22 cellular contexts compared by ENCODE assay signal in genomic region chr6:42420741-42421140, GRCh38. TPM values are rescaled to one million over a fixed set of nuclear protein-coding genes. Genes with fewer than 3 reads are reported as not detected.
A peak's percentile ranks its signal among the peaks of the same experiment; 100 is the strongest.
DNase-seq lines count a peak whose midpoint lies in the region; ATAC-seq and TF ChIP-seq lines count a peak whose summit lies in the region.
"Had no signal": no experiment of that assay in that cellular context is flagged by ENCODE, and none has a peak within 500 bp of the region (broad histone marks: within the 10 kb centered on the region; RNA-seq: fewer than 3 reads in every experiment).

No MANE protein-coding gene starts in this region.

- TF ChIP-seq POLR2A in adrenal gland (IDR thresholded peaks at IDR 0.05): no peak

- H3K4me1 ChIP-seq in adrenal gland (replicated peaks in 1 of 2): no peaks in the 10 kb centered on the region

- no peaks in the 10 kb centered on the region for H3K27me3 ChIP-seq in adrenal gland
- H3K27me3 ChIP-seq: BE2C; BLaER1 treated with 17β-estradiol and CSF1 and Interleukin-3, amounts not matched to agents 10 nM and 100 nM had no signal

- ATAC-seq in left lobe of liver (no peak), GM18498 (IDR thresholded peaks at IDR 0.05; ENCODE audit: unreplicated experiment) (no peak)
- ATAC-seq: A549, GM12878 had no signal

- peak; percentile 7 to 11 for DNase-seq in activated T-cell treated with anti-CD3 and anti-CD28 coated beads, Interleukin-2, amount 50 U/mL, for 48 hours
- DNase-seq in activated T-cell treated with anti-CD3 and anti-CD28 coated beads for 4 hours: no peak
- peak; percentile 10 for DNase-seq in left lobe of liver (ENCODE audit: low spot score)
- peak; percentile 13 for DNase-seq in stimulated activated CD8-positive, alpha-beta memory T cell treated with anti-CD3 and anti-CD28 coated beads, Interleukin-4, amount 100 ng/mL, for 48 hours
- DNase-seq in adrenal gland: no peak
- DNase-seq: 8988T; ACHN; AML-193; BE2C; CD4-positive, alpha-beta T cell; CD8-positive, alpha-beta memory T cell; DMS 273 treated with DMSO at 0.1 percent for 48 hours; DMS79; EL; GDM1; H9; HFFc6 had no signal

- intact Hi-C loops in adrenal gland (cut with DNase I): no loop called here

- H3K9me3 ChIP-seq in adrenal gland (replicated peaks in 1 of 3): no peaks in the 10 kb centered on the region
- H3K9me3 ChIP-seq: A549; BE2C; BLaER1 treated with 17β-estradiol and CSF1 and Interleukin-3, amounts not matched to agents 10 nM and 100 nM had no signal

- TF ChIP-seq CTCF in adrenal gland (IDR thresholded peaks at IDR 0.05): no peak

- H3K27ac ChIP-seq in adrenal gland: no peak overlapping the region
- H3K27ac ChIP-seq: A549; BLaER1 treated with 17β-estradiol and CSF1 and Interleukin-3, amounts not matched to agents 10 nM and 100 nM had no signal

- WGBS in adrenal gland, 4 donors: 96 to 100% (median 97%) methylated on average over 3 of the region's 3 CpGs

- no peak overlapping the region for H3K4me3 ChIP-seq in adrenal gland
- H3K4me3 ChIP-seq: A549; BLaER1 treated with 17β-estradiol and CSF1 and Interleukin-3, amounts not matched to agents 10 nM and 100 nM; GM12878; GM23338 had no signal

- H3K36me3 ChIP-seq in adrenal gland (replicated peaks in 1 of 2): no peaks in the 10 kb centered on the region
- H3K36me3 ChIP-seq: BE2C had no signal

RNA-seq across cellular contexts. Expression of gene TRERF1, which starts 31.0 kb away (rescaled TPM):
- total RNA-seq in left lobe of liver (0.58 TPM), adrenal gland (10 to 100 TPM in 4 of 8 donors, 1 to 10 TPM in 4; 5.0 to 16.6 (median 10.1) TPM)
- polyA plus RNA-seq in adrenal gland: 10 to 100 TPM in 1 of 3 donors, 1 to 10 TPM in 2; 4.7 to 12.5 (median 7.5) TPM

Comparison
In these comparisons a context has a peak if more than half of its experiments do, and no peak if none do; other contexts are left out.
1. DNase-seq: peak in activated T-cell treated with anti-CD3 and anti-CD28 coated beads, Interleukin-2, amount 50 U/mL, for 48 hours (2 of 2), left lobe of liver (single experiment) and stimulated activated CD8-positive, alpha-beta memory T cell treated with anti-CD3 and anti-CD28 coated beads, Interleukin-4, amount 100 ng/mL, for 48 hours (single experiment); none in activated T-cell treated with anti-CD3 and anti-CD28 coated beads for 4 hours (single experiment) and adrenal gland (0 of 7).